In genomic region chr2:43848174-43848573, GRCh38 we compare ENCODE assay signal across 19 cellular contexts. TPM values are rescaled to one million over a fixed set of nuclear protein-coding genes. Genes with fewer than 3 reads are reported as not detected.
A peak's percentile ranks its signal among the peaks of the same experiment; 100 is the strongest.
DNase-seq lines count a peak whose midpoint lies in the region; ATAC-seq and TF ChIP-seq lines count a peak whose summit lies in the region.
"Had no signal": no experiment of that assay in that cellular context is flagged by ENCODE, and none has a peak within 500 bp of the region (broad histone marks: within the 10 kb centered on the region; RNA-seq: fewer than 3 reads in every experiment).

No MANE protein-coding gene starts in this region.

- BruUV-seq in HCT116 (replicated peaks; lab: Mats Ljungman, UMichigan) (no TSS peak), Panc1 (replicated peaks; lab: Mats Ljungman, UMichigan) (no TSS peak)

- H3K27me3 ChIP-seq in DOHH2 (ENCODE audit: control insufficient read depth, low read length) (no peaks in the 10 kb centered on the region), HCT116 (ENCODE audit: insufficient read depth, low read length) (no peaks in the 10 kb centered on the region), Panc1 (ENCODE audit: control insufficient read depth, insufficient read depth, low read length) (no peaks in the 10 kb centered on the region)

- in situ Hi-C loops in Panc1 (cut with HindIII; ENCODE audit: low pct_unique_long_range_greater_than_20kb, low sequenced_read_pairs) = no loop called here
- in situ Hi-C loops in G401 (cut with HindIII; ENCODE audit: low sequenced_read_pairs) = no loop called here

- no peak overlapping the region for H3K4me3 ChIP-seq in DOHH2 (ENCODE audit: low read length)
- H3K4me3 ChIP-seq in HCT116 (replicated peaks in 1 of 2; ENCODE audit: low read depth in 1 of 2, low read length in 2 of 2) = no peak overlapping the region
- no peak overlapping the region for H3K4me3 ChIP-seq in Panc1 (ENCODE audit: low read depth in 2 of 2, low read length in 2 of 2)
- H3K4me3 ChIP-seq: heart left ventricle, SJSA1 had no signal

- no peak for TF ChIP-seq POLR2A in HCT116 (IDR thresholded peaks at IDR 0.05; ENCODE audit: borderline replicate concordance, extremely low read depth, insufficient read depth, insufficient read length)

- no peak overlapping the region for H2AFZ ChIP-seq in HCT116 (ENCODE audit: low read depth, low read length, poor library complexity, severe bottlenecking)

- H3K79me2 ChIP-seq in DOHH2 (ENCODE audit: control insufficient read depth, low read length) = no peaks in the 10 kb centered on the region
- H3K79me2 ChIP-seq in HCT116 (ENCODE audit: insufficient read depth, low read length) = no peaks in the 10 kb centered on the region

- H3K27ac ChIP-seq in DOHH2 (ENCODE audit: low read depth, low read length) = no peak overlapping the region
- no peak overlapping the region for H3K27ac ChIP-seq in HCT116 (ENCODE audit: low read depth, low read length)
- no peak overlapping the region for H3K27ac ChIP-seq in Panc1 (ENCODE audit: low read length)
- H3K27ac ChIP-seq: heart left ventricle, SJSA1 had no signal

- H3K27ac Mint-ChIP-seq in CD14-positive monocyte = no peak overlapping the region
- H3K27ac Mint-ChIP-seq in naive thymus-derived CD8-positive, alpha-beta T cell = no peak overlapping the region
- H3K27ac Mint-ChIP-seq: activated naive CD4-positive, alpha-beta T cell treated with anti-CD3 and anti-CD28 coated beads, Interleukin-2, amount 50 U/mL, for 72 hours; nephron progenitor cell had no signal

- no peak for TF ChIP-seq RAD21 in HCT116 (IDR thresholded peaks at IDR 0.05; ENCODE audit: low read depth)

- no peaks in the 10 kb centered on the region for H3F3A ChIP-seq in DOHH2 (ENCODE audit: control insufficient read depth, insufficient read depth)

- no peaks in the 10 kb centered on the region for H3K36me3 Mint-ChIP-seq in CD14-positive monocyte
- H3K36me3 Mint-ChIP-seq in naive thymus-derived CD8-positive, alpha-beta T cell = no peaks in the 10 kb centered on the region
- H3K36me3 Mint-ChIP-seq: activated naive CD4-positive, alpha-beta T cell treated with anti-CD3 and anti-CD28 coated beads, Interleukin-2, amount 50 U/mL, for 72 hours had no signal

- H3K4me3 Mint-ChIP-seq in CD14-positive monocyte = no peak overlapping the region
- no peak overlapping the region for H3K4me3 Mint-ChIP-seq in naive thymus-derived CD8-positive, alpha-beta T cell
- H3K4me3 Mint-ChIP-seq: nephron progenitor cell had no signal

- H4K20me1 ChIP-seq in DOHH2 (ENCODE audit: control insufficient read depth, insufficient read depth, low read depth, low read length) = no peaks in the 10 kb centered on the region
- no peaks in the 10 kb centered on the region for H4K20me1 ChIP-seq in HCT116 (ENCODE audit: insufficient read depth)

- H3K4me2 ChIP-seq in DOHH2 (ENCODE audit: low read length) = peak overlapping the region; percentile 10; the same call in 1 of the 2 replicates
- H3K4me2 ChIP-seq in HCT116 (ENCODE audit: low read length) = peak overlapping the region; percentile 36

- H3K36me3 ChIP-seq in DOHH2 (ENCODE audit: control insufficient read depth, low read length) = no peaks in the 10 kb centered on the region
- no peaks in the 10 kb centered on the region for H3K36me3 ChIP-seq in HCT116 (ENCODE audit: control insufficient read depth in 1 of 2, insufficient read depth in 2 of 2, low read length in 2 of 2)
- no peaks in the 10 kb centered on the region for H3K36me3 ChIP-seq in Panc1 (ENCODE audit: control insufficient read depth, insufficient read depth, low read length)
- H3K36me3 ChIP-seq: heart left ventricle, SJSA1 had no signal

- peaks cover 5 to 10% (median 10%) of the 10 kb centered on the region in 3 donors for H3K27me3 Mint-ChIP-seq in CD14-positive monocyte (ENCODE audit: low read depth in 3 of 3)
- peaks cover 4 to 32% (median 8%) of the 10 kb centered on the region in 5 donors for H3K27me3 Mint-ChIP-seq in naive thymus-derived CD8-positive, alpha-beta T cell

- no peaks in the 10 kb centered on the region for H3K9me3 ChIP-seq in DOHH2 (ENCODE audit: control insufficient read depth, insufficient read depth, low read length)
- no peaks in the 10 kb centered on the region for H3K9me3 ChIP-seq in HCT116 (ENCODE audit: control insufficient read depth in 1 of 2, insufficient read depth in 1 of 2, low read depth in 1 of 2, low read length in 2 of 2)
- no peaks in the 10 kb centered on the region for H3K9me3 ChIP-seq in Panc1 (ENCODE audit: control insufficient read depth, insufficient read depth, low read depth, low read length)
- H3K9me3 ChIP-seq: heart left ventricle, SJSA1 had no signal

- CTCF ChIA-PET in HCT116 (lab: Charles Lee) (no interaction called here), Panc1 (lab: Charles Lee) (no interaction called here)

- no peak overlapping the region for H3K9ac ChIP-seq in HCT116 (ENCODE audit: low read length)

- TF ChIP-seq CTCF in DOHH2 (IDR thresholded peaks at IDR 0.05; ENCODE audit: low read depth, low read length, poor library complexity, severe bottlenecking) (no peak), HCT116 (IDR thresholded peaks at IDR 0.05 in 2 of 3, conservative IDR thresholded peaks at IDR 0.05 in 1 of 3; ENCODE audit: borderline replicate concordance in 1 of 3, insufficient read depth in 1 of 3, low read depth in 2 of 3, low read length in 2 of 3) (no peak), Panc1 (IDR thresholded peaks at IDR 0.05) (no peak), CD14-positive monocyte (IDR thresholded peaks at IDR 0.05) (no peak)

- H3K9me2 ChIP-seq in DOHH2 (replicated peaks; ENCODE audit: control insufficient read depth, low read length) (no peaks in the 10 kb centered on the region), HCT116 (ENCODE audit: insufficient read depth) (no peaks in the 10 kb centered on the region)

- no peaks in the 10 kb centered on the region for H3K9me3 Mint-ChIP-seq in CD14-positive monocyte
- peaks cover 0 to 2% (median 0%) of the 10 kb centered on the region in 9 donors for H3K9me3 Mint-ChIP-seq in naive thymus-derived CD8-positive, alpha-beta T cell
- H3K9me3 Mint-ChIP-seq: activated naive CD4-positive, alpha-beta T cell treated with anti-CD3 and anti-CD28 coated beads, Interleukin-2, amount 50 U/mL, for 72 hours; nephron progenitor cell had no signal

- H3K4me1 ChIP-seq in DOHH2 (ENCODE audit: control insufficient read depth, low read length) = peaks cover 9% of the 10 kb centered on the region
- H3K4me1 ChIP-seq in HCT116 (ENCODE audit: control insufficient read depth in 1 of 2, insufficient read depth in 2 of 2, low read length in 2 of 2) = peaks cover 0 to 8% of the 10 kb centered on the region in 2 experiments; a peak in 2 of 4 replicates
- H3K4me1 ChIP-seq in Panc1 (ENCODE audit: control insufficient read depth, insufficient read depth, low read length) = peaks cover 5% of the 10 kb centered on the region
- H3K4me1 ChIP-seq: heart left ventricle, SJSA1 had no signal

- no peaks in the 10 kb centered on the region for H3K4me1 Mint-ChIP-seq in CD14-positive monocyte
- H3K4me1 Mint-ChIP-seq in naive thymus-derived CD8-positive, alpha-beta T cell = no peaks in the 10 kb centered on the region
- H3K4me1 Mint-ChIP-seq: nephron progenitor cell had no signal

- RAD21 ChIA-PET in HCT116 (lab: Charles Lee; ENCODE audit: low non-redundant PET in 1 of 2, low total read pairs in 2 of 2, uncharacterized antibody in 2 of 2, unreplicated experiment in 2 of 2) = no interaction called here

- ATAC-seq in HCT116 (peak; percentile 77), Panc1 (peak; percentile 74), GM18502 (IDR thresholded peaks at IDR 0.05; ENCODE audit: poor library complexity, unreplicated experiment) (no peak)
- ATAC-seq in naive thymus-derived CD8-positive, alpha-beta T cell = no peak
- ATAC-seq: activated naive CD4-positive, alpha-beta T cell treated with anti-CD3 and anti-CD28 coated beads, Interleukin-2, amount 50 U/mL, for 72 hours; heart left ventricle; right cardiac atrium had no signal

- POLR2A ChIA-PET in HCT116 (lab: Charles Lee) (no interaction called here), Panc1 (lab: Charles Lee) (no interaction called here)
- POLR2A ChIA-PET in naive thymus-derived CD8-positive, alpha-beta T cell (lab: Charles Lee) = no interaction called here

- DNase-seq in HCT116 (ENCODE audit: low read depth, low spot score) = peak; percentile 33
- peak; percentile 36 for DNase-seq in Panc1 (ENCODE audit: low read depth, low spot score)
- peak; percentile 28 for DNase-seq in iris pigment epithelial cell (ENCODE audit: low read depth)
- DNase-seq in G401 (ENCODE audit: low spot score) = no peak
- DNase-seq in CD14-positive monocyte (ENCODE audit: low spot score) = no peak
- DNase-seq in naive thymus-derived CD8-positive, alpha-beta T cell = no peak
- DNase-seq: caudate nucleus; heart left ventricle; NCI-H2081; nephron progenitor cell; right cardiac atrium; stimulated activated CD4-positive, alpha-beta T cell treated with anti-CD3 and anti-CD28 coated beads, Interleukin-2, amount 100 ng/mL, for 24 hours had no signal

- intact Hi-C loops in HCT116 (cut with micrococcal nuclease) (no loop called here), Panc1 (cut with micrococcal nuclease; ENCODE audit: unreplicated experiment) (no loop called here), CD14-positive monocyte (cut with micrococcal nuclease) (no loop called here)

TF ChIP-seq in HCT116, 20 proteins besides CTCF, POLR2A, EP300 and RAD21 (continues in another document):
- no peak for TF ChIP-seq ATF3 (IDR thresholded peaks at IDR 0.05)
- TF ChIP-seq ZFX (IDR thresholded peaks at IDR 0.05) = no peak

RNA-seq across cellular contexts. Expression of gene ABCG8, which starts 9.4 kb away (rescaled TPM):
- 0.05 TPM for total RNA-seq in HCT116 (2021; ENCODE audit: unreplicated experiment)
- 0.01 TPM in 1 of 2 replicates, not detected in the other for polyA plus RNA-seq in HCT116 (2012)
- total RNA-seq in Panc1 (2021; ENCODE audit: unreplicated experiment) = 0.03 TPM
- 0.15 TPM for polyA plus RNA-seq in Panc1 (2012; ENCODE audit: insufficient read length)
- not detected in 2 replicates for total RNA-seq in G401 (2014; rRNA removed; shearing (Covaris generic))
- polyA plus RNA-seq in CD14-positive monocyte = not detected
- total RNA-seq in naive thymus-derived CD8-positive, alpha-beta T cell = not detected
- polyA plus RNA-seq in naive thymus-derived CD8-positive, alpha-beta T cell = under 1 TPM in 2 of 3 donors, not detected in 1; 0.02 to 0.08 TPM
- total RNA-seq: activated naive CD4-positive, alpha-beta T cell treated with anti-CD3 and anti-CD28 coated beads, Interleukin-2, amount 50 U/mL, for 72 hours; H1; lower leg skin; right cardiac atrium; SJSA1; ureter had no signal
- polyA plus RNA-seq: H1, heart left ventricle, right cardiac atrium had no signal

RNA-seq across cellular contexts. Expression of gene ABCG5, which starts 9.5 kb away (rescaled TPM):
- total RNA-seq in HCT116 (2021; ENCODE audit: unreplicated experiment) (not detected), Panc1 (2021; ENCODE audit: unreplicated experiment) (0.05 TPM)
- not detected in 2 replicates for polyA plus RNA-seq in HCT116 (2012)
- polyA plus RNA-seq in Panc1 (2012; ENCODE audit: insufficient read length) = 0.10 TPM
- not detected in 2 replicates for total RNA-seq in G401 (2014; rRNA removed; shearing (Covaris generic))
- polyA plus RNA-seq in CD14-positive monocyte = not detected
- total RNA-seq in naive thymus-derived CD8-positive, alpha-beta T cell = not detected
- not detected for polyA plus RNA-seq in naive thymus-derived CD8-positive, alpha-beta T cell
- total RNA-seq: activated naive CD4-positive, alpha-beta T cell treated with anti-CD3 and anti-CD28 coated beads, Interleukin-2, amount 50 U/mL, for 72 hours; H1; heart left ventricle; lower leg skin; right cardiac atrium; SJSA1; ureter had no signal
- polyA plus RNA-seq: H1, heart left ventricle, right cardiac atrium had no signal

Comparison
In these comparisons a context has a peak if more than half of its experiments do, and no peak if none do; other contexts are left out.
1. ATAC-seq: peak in HCT116 (single experiment) and Panc1 (single experiment); none in GM18502 (single experiment) and naive thymus-derived CD8-positive, alpha-beta T cell (0 of 2).
2. DNase-seq: peak in HCT116 (single experiment), Panc1 (single experiment) and iris pigment epithelial cell (single experiment); none in G401 (single experiment), CD14-positive monocyte (single experiment) and naive thymus-derived CD8-positive, alpha-beta T cell (0 of 10).